Comparison of ENCODE assay signal across 30 cellular contexts in genomic region chr2:136407113-136407951, GRCh38.
A peak's percentile ranks its signal among the peaks of the same experiment; 100 is the strongest.
DNase-seq lines count a peak whose midpoint lies in the region; ATAC-seq and TF ChIP-seq lines count a peak whose summit lies in the region.
"Had no signal": no experiment of that assay in that cellular context is flagged by ENCODE, and none has a peak within 500 bp of the region (broad histone marks: within the 10 kb centered on the region; RNA-seq: fewer than 3 reads in every experiment).

No MANE protein-coding gene starts in this region.

- H3K9me2 ChIP-seq in GM23338 (ENCODE audit: insufficient read depth), result 0 out of 2 replicates have a peak, but pooled peaks cover 13% of the 10 kb centered on the region

- peak overlapping the region; percentile 87 for H2AFZ ChIP-seq in GM23338

- no peaks in the 10 kb centered on the region for H3K36me3 ChIP-seq in BLaER1
- H3K36me3 ChIP-seq in GM23338 (ENCODE audit: insufficient read depth), result no peaks in the 10 kb centered on the region; the same call in 1 of the 2 replicates
- H3K36me3 ChIP-seq: lower lobe of right lung, Peyer's patch, right lobe of liver, upper lobe of right lung, WERI-Rb-1 had no signal

- H3K4me1 ChIP-seq in BLaER1 (peaks cover 10% of the 10 kb centered on the region), GM23338 (ENCODE audit: insufficient read depth) (peaks cover 15% of the 10 kb centered on the region), foreskin keratinocyte (peaks cover 8% of the 10 kb centered on the region)
- H3K4me1 ChIP-seq: body of pancreas, Caco-2, lower lobe of right lung, Peyer's patch, right lobe of liver, upper lobe of right lung had no signal

- ATAC-seq in GM23338 (peak; percentile 69), foreskin keratinocyte (peak; percentile 54)
- ATAC-seq: body of pancreas; lower lobe of right lung; right lobe of liver; stimulated activated effector memory CD8-positive, alpha-beta T cell treated with anti-CD3 and anti-CD28 coated beads, Interleukin-12 subunit alpha, Interleukin-12 subunit beta, amount 100 ng/mL, for 72 hours; upper lobe of right lung had no signal

- H3K4me3 Mint-ChIP-seq in GM23338, result no peak overlapping the region
- H3K4me3 Mint-ChIP-seq in activated CD4-positive, alpha-beta T cell treated with anti-CD3 and anti-CD28 coated beads, Interleukin-2, amount 10 ng/mL, durations not matched to agents 24 days and 14 days, result no peak overlapping the region
- H3K4me3 Mint-ChIP-seq: activated CD4-positive, alpha-beta T cell treated with anti-CD3 and anti-CD28 coated beads, Interleukin-2, amount 10 ng/mL, durations not matched to agents 7 days and 5 days; nephron progenitor cell; stimulated activated effector memory CD8-positive, alpha-beta T cell treated with anti-CD3 and anti-CD28 coated beads, Interleukin-12 subunit alpha, Interleukin-12 subunit beta, amount 100 ng/mL, for 72 hours had no signal

- H3K27me3 Mint-ChIP-seq in GM23338 (ENCODE audit: insufficient read depth, low read depth, poor library complexity), result peaks cover 3% of the 10 kb centered on the region
- H3K27me3 Mint-ChIP-seq in activated CD4-positive, alpha-beta T cell treated with anti-CD3 and anti-CD28 coated beads, Interleukin-2, amount 10 ng/mL, durations not matched to agents 24 days and 14 days, result peaks cover 50% of the 10 kb centered on the region

- H3K4me2 ChIP-seq in BLaER1 (peak overlapping the region; percentile 50), GM23338 (peak overlapping the region; percentile 41)

- no peaks in the 10 kb centered on the region for H3K27me3 ChIP-seq in BLaER1
- no peaks in the 10 kb centered on the region for H3K27me3 ChIP-seq in GM23338 (ENCODE audit: insufficient read depth)
- no peaks in the 10 kb centered on the region for H3K27me3 ChIP-seq in foreskin keratinocyte
- H3K27me3 ChIP-seq: body of pancreas, Peyer's patch, right lobe of liver had no signal

- H3K4me1 Mint-ChIP-seq in GM23338, result peaks cover 16% of the 10 kb centered on the region
- H3K4me1 Mint-ChIP-seq in activated CD4-positive, alpha-beta T cell treated with anti-CD3 and anti-CD28 coated beads, Interleukin-2, amount 10 ng/mL, durations not matched to agents 24 days and 14 days, result peaks cover 3% of the 10 kb centered on the region
- H3K4me1 Mint-ChIP-seq: activated CD4-positive, alpha-beta T cell treated with anti-CD3 and anti-CD28 coated beads, Interleukin-2, amount 10 ng/mL, durations not matched to agents 7 days and 5 days; nephron progenitor cell; stimulated activated effector memory CD8-positive, alpha-beta T cell treated with anti-CD3 and anti-CD28 coated beads, Interleukin-12 subunit alpha, Interleukin-12 subunit beta, amount 100 ng/mL, for 72 hours had no signal

- no peaks in the 10 kb centered on the region for H3K9me3 Mint-ChIP-seq in GM23338
- no peaks in the 10 kb centered on the region for H3K9me3 Mint-ChIP-seq in activated CD4-positive, alpha-beta T cell treated with anti-CD3 and anti-CD28 coated beads, Interleukin-2, amount 10 ng/mL, durations not matched to agents 24 days and 14 days
- H3K9me3 Mint-ChIP-seq: activated CD4-positive, alpha-beta T cell treated with anti-CD3 and anti-CD28 coated beads, Interleukin-2, amount 10 ng/mL, durations not matched to agents 7 days and 5 days; nephron progenitor cell; stimulated activated effector memory CD8-positive, alpha-beta T cell treated with anti-CD3 and anti-CD28 coated beads, Interleukin-12 subunit alpha, Interleukin-12 subunit beta, amount 100 ng/mL, for 72 hours had no signal

- TF ChIP-seq CTCF in GM23338 (conservative IDR thresholded peaks at IDR 0.05; ENCODE audit: low read depth in 2 of 2), result no peak
- TF ChIP-seq CTCF in foreskin keratinocyte (conservative IDR thresholded peaks at IDR 0.05), result no peak

- no peak for TF ChIP-seq POLR2A in erythroblast (IDR thresholded peaks at IDR 0.05; ENCODE audit: low read length)

- no peaks in the 10 kb centered on the region for H3K9me3 ChIP-seq in BLaER1
- H3K9me3 ChIP-seq: body of pancreas, Caco-2, lower lobe of right lung, Peyer's patch, right lobe of liver, upper lobe of right lung had no signal

- intact Hi-C loops in activated CD4-positive, alpha-beta T cell treated with anti-CD3 and anti-CD28 coated beads, Interleukin-2, amount 10 ng/mL, durations not matched to agents 24 days and 14 days (cut with micrococcal nuclease), result no loop called here

- H3K79me2 ChIP-seq in GM23338 (replicated peaks; ENCODE audit: insufficient read depth), result no peaks in the 10 kb centered on the region

- H3K27ac ChIP-seq in BLaER1, result no peak overlapping the region
- H3K27ac ChIP-seq in GM23338 (ENCODE audit: low read depth), result no peak overlapping the region
- H3K27ac ChIP-seq in foreskin keratinocyte, result no peak overlapping the region
- H3K27ac ChIP-seq: body of pancreas, epithelial cell of prostate, lower lobe of right lung, Peyer's patch, right lobe of liver, upper lobe of right lung, WERI-Rb-1 had no signal

- no peaks in the 10 kb centered on the region for H3F3A ChIP-seq in GM23338 (replicated peaks; ENCODE audit: low read depth)

- no peak overlapping the region for H3K9ac ChIP-seq in BLaER1

- H3K4me3 ChIP-seq in BLaER1 (no peak overlapping the region), GM23338 (no peak overlapping the region)
- H3K4me3 ChIP-seq: body of pancreas, lower lobe of right lung, Peyer's patch, right lobe of liver, upper lobe of right lung had no signal

- no peaks in the 10 kb centered on the region for H4K20me1 ChIP-seq in BLaER1
- H4K20me1 ChIP-seq in GM23338 (replicated peaks; ENCODE audit: insufficient read depth), result no peaks in the 10 kb centered on the region

- DNase-seq in GM23338 (ENCODE audit: low spot score) (peak; percentile 2), NCI-H524 treated with DMSO at 0.1 percent for 48 hours (lab: John Stamatoyannopoulos, UW) (peak; percentile 15), foreskin keratinocyte (peak in 1 of 2 donors; percentile 6), midbrain (lab: John Stamatoyannopoulos, UW) (no peak), DMS53 treated with DMSO at 0.1 percent for 48 hours (lab: John Stamatoyannopoulos, UW; ENCODE audit: unreplicated experiment) (no peak), erythroblast (lab: John Stamatoyannopoulos, UW) (no peak)
- no peak for DNase-seq in activated CD4-positive, alpha-beta T cell treated with anti-CD3 and anti-CD28 coated beads, Interleukin-2, amount 10 ng/mL, durations not matched to agents 24 days and 14 days
- DNase-seq: activated CD4-positive, alpha-beta T cell treated with anti-CD3 and anti-CD28 coated beads, Interleukin-2, amount 10 ng/mL, durations not matched to agents 7 days and 5 days; activated naive CD4-positive, alpha-beta T cell; activated T-cell treated with anti-CD3 and anti-CD28 coated beads, Interleukin-2, amount 50 U/mL, for 48 hours; body of pancreas; Caco-2; effector CD8-positive, alpha-beta T cell; head of caudate nucleus; kidney glomerular epithelial cell; lower lobe of right lung; NCI-H1930; NCI-H446; nephron progenitor cell; Peyer's patch; posterior cingulate gyrus; right lobe of liver; stimulated activated CD4-positive, alpha-beta T cell treated with anti-CD3 and anti-CD28 coated beads, Interleukin-12 subunit alpha, Interleukin-12 subunit beta, amount 100 ng/mL, for 4 hours; stimulated activated CD4-positive, alpha-beta T cell treated with anti-CD3 and anti-CD28 coated beads, Interleukin-4, amount 100 ng/mL, for 1 hour; T1000; upper lobe of right lung; WERI-Rb-1 had no signal

- no peak overlapping the region; the same call in 1 of the 2 replicates for H3K27ac Mint-ChIP-seq in GM23338
- H3K27ac Mint-ChIP-seq in activated CD4-positive, alpha-beta T cell treated with anti-CD3 and anti-CD28 coated beads, Interleukin-2, amount 10 ng/mL, durations not matched to agents 24 days and 14 days, result no peak overlapping the region
- H3K27ac Mint-ChIP-seq: activated CD4-positive, alpha-beta T cell treated with anti-CD3 and anti-CD28 coated beads, Interleukin-2, amount 10 ng/mL, durations not matched to agents 7 days and 5 days; nephron progenitor cell; stimulated activated effector memory CD8-positive, alpha-beta T cell treated with anti-CD3 and anti-CD28 coated beads, Interleukin-12 subunit alpha, Interleukin-12 subunit beta, amount 100 ng/mL, for 72 hours had no signal

- H3K36me3 Mint-ChIP-seq in GM23338 (ENCODE audit: low read depth), result no peaks in the 10 kb centered on the region
- H3K36me3 Mint-ChIP-seq in activated CD4-positive, alpha-beta T cell treated with anti-CD3 and anti-CD28 coated beads, Interleukin-2, amount 10 ng/mL, durations not matched to agents 24 days and 14 days (ENCODE audit: low read depth), result no peaks in the 10 kb centered on the region
- H3K36me3 Mint-ChIP-seq: stimulated activated effector memory CD8-positive, alpha-beta T cell treated with anti-CD3 and anti-CD28 coated beads, Interleukin-12 subunit alpha, Interleukin-12 subunit beta, amount 100 ng/mL, for 72 hours had no signal

TF ChIP-seq in GM23338, 12 proteins besides CTCF, POLR2A, EP300 and RAD21:
- no peak for TF ChIP-seq ZNF114 (CRISPR knock-in tag; IDR thresholded peaks at IDR 0.05)
- TF ChIP-seq EZH2 (IDR thresholded peaks at IDR 0.05; ENCODE audit: low read depth, unreplicated experiment), result no peak
- no peak for TF ChIP-seq NANOG (IDR thresholded peaks at IDR 0.05; ENCODE audit: borderline replicate concordance)
- TF ChIP-seq ZNF331 (CRISPR knock-in tag; IDR thresholded peaks at IDR 0.05; ENCODE audit: low read depth), result no peak
- TF ChIP-seq STAT1 (IDR thresholded peaks at IDR 0.05; ENCODE audit: unreplicated experiment), result no peak
- TF ChIP-seq POLR2AphosphoS5 (IDR thresholded peaks at IDR 0.05; ENCODE audit: low read depth), result no peak
- no peak for TF ChIP-seq CREB1 (CRISPR knock-in tag; IDR thresholded peaks at IDR 0.05; ENCODE audit: low read depth)
- TF ChIP-seq ETS1 (IDR thresholded peaks at IDR 0.05), result no peak

Comparison
In these comparisons a context has a peak if more than half of its experiments do, and no peak if none do; other contexts are left out.
1. DNase-seq: peak in GM23338 (single experiment) and NCI-H524 treated with DMSO at 0.1 percent for 48 hours (single experiment); none in activated CD4-positive, alpha-beta T cell treated with anti-CD3 and anti-CD28 coated beads, Interleukin-2, amount 10 ng/mL, durations not matched to agents 24 days and 14 days (single experiment), midbrain (single experiment), DMS53 treated with DMSO at 0.1 percent for 48 hours (single experiment) and erythroblast (0 of 2).